Comparison of ENCODE assay signal across 8 cellular contexts in genomic region chr2:100427627-100428258, GRCh38. TPM values are rescaled to one million over a fixed set of nuclear protein-coding genes. Genes with fewer than 3 reads are reported as not detected.
DNase-seq lines count a peak whose midpoint lies in the region; ATAC-seq and TF ChIP-seq lines count a peak whose summit lies in the region.

No MANE protein-coding gene starts in this region.

- peak; percentile 39 to 77 (median 70) for DNase-seq in CD8-positive, alpha-beta T cell
- DNase-seq in SW480 (ENCODE audit: low spot score) = peak; percentile 43
- peak; percentile 36 to 88 (median 71) for DNase-seq in adrenal gland
- peak; percentile 36 to 50 for DNase-seq in hippocampal formation (lab: John Stamatoyannopoulos, UW)
- DNase-seq in stimulated activated CD4-positive, alpha-beta T cell treated with anti-CD3 and anti-CD28 coated beads, Interleukin-1b, Interleukin-23, amount 100 ng/mL, for 4 hours (ENCODE audit: low read depth in 2 of 2) = peak; percentile 53 to 67
- DNase-seq in DMS79 treated with DMSO at 0.1 percent for 48 hours (lab: John Stamatoyannopoulos, UW) = no peak

- peak; percentile 83 for ATAC-seq in CD8-positive, alpha-beta T cell
- peak; percentile 61 for ATAC-seq in HG02798 (IDR thresholded peaks at IDR 0.05; ENCODE audit: poor library complexity, unreplicated experiment)
- no peak for ATAC-seq in HG02885 (IDR thresholded peaks at IDR 0.05; ENCODE audit: poor library complexity, unreplicated experiment)

- H3K4me1 Mint-ChIP-seq in CD8-positive, alpha-beta T cell (ENCODE audit: low read depth) = peaks cover 4% of the 10 kb centered on the region

- intact Hi-C loops in CD8-positive, alpha-beta T cell (cut with DNase I, micrococcal nuclease) = loop anchor here (2.0 to 10.0 kb wide), 3 partner anchors 177 to 557 kb away; no protein-coding TSS in a partner anchor
- intact Hi-C loops in adrenal gland (cut with DNase I) = no loop called here

- H3K27me3 ChIP-seq in CD8-positive, alpha-beta T cell (ENCODE audit: insufficient read depth, low read length) = no peaks in the 10 kb centered on the region
- H3K27me3 ChIP-seq in adrenal gland = no peaks in the 10 kb centered on the region

- no peaks in the 10 kb centered on the region for H3K9me3 ChIP-seq in CD8-positive, alpha-beta T cell (ENCODE audit: low read length)
- peaks cover 0 to 4% (median 0%) of the 10 kb centered on the region in 3 donors for H3K9me3 ChIP-seq in adrenal gland (replicated peaks in 1 of 3)

- H3K9me3 Mint-ChIP-seq in CD8-positive, alpha-beta T cell = peaks cover 2% of the 10 kb centered on the region

- H3K36me3 ChIP-seq in CD8-positive, alpha-beta T cell (ENCODE audit: insufficient read depth, low read length) = no peaks in the 10 kb centered on the region
- no peaks in the 10 kb centered on the region for H3K36me3 ChIP-seq in adrenal gland (replicated peaks in 1 of 2)

- no peaks in the 10 kb centered on the region for H3K4me1 ChIP-seq in CD8-positive, alpha-beta T cell (ENCODE audit: insufficient read depth, low read length)
- no peaks in the 10 kb centered on the region for H3K4me1 ChIP-seq in adrenal gland (replicated peaks in 1 of 2)

- no peak overlapping the region for H3K27ac ChIP-seq in CD8-positive, alpha-beta T cell (ENCODE audit: low read depth, low read length)
- H3K27ac ChIP-seq in adrenal gland = no peak overlapping the region

- peaks cover 15% of the 10 kb centered on the region for H3K27me3 Mint-ChIP-seq in CD8-positive, alpha-beta T cell (ENCODE audit: low read depth)

- no peak overlapping the region for H3K27ac Mint-ChIP-seq in CD8-positive, alpha-beta T cell

- TF ChIP-seq POLR2A in adrenal gland (IDR thresholded peaks at IDR 0.05) = no peak

- POLR2A ChIA-PET in CD8-positive, alpha-beta T cell (lab: Charles Lee) = no interaction called here

- no peak overlapping the region for H3K4me3 ChIP-seq in CD8-positive, alpha-beta T cell (ENCODE audit: low read depth, low read length)
- no peak overlapping the region for H3K4me3 ChIP-seq in adrenal gland

- CTCF ChIA-PET in CD8-positive, alpha-beta T cell (lab: Charles Lee) = interaction anchor here (0.6 to 1.3 kb wide), 5 partner anchors 11 to 19 kb away, joined by 3 to 7 read pairs (median 3); no protein-coding TSS in a partner anchor

- no peaks in the 10 kb centered on the region for H3K36me3 Mint-ChIP-seq in CD8-positive, alpha-beta T cell

- 30 to 34% (median 33%) methylated on average over 11 of the region's 11 CpGs for WGBS in adrenal gland, 4 donors

- TF ChIP-seq CTCF in CD8-positive, alpha-beta T cell (IDR thresholded peaks at IDR 0.05) = peak; percentile 61
- peak in 5 of 6 experiments; percentile 29 to 48 (median 39) for TF ChIP-seq CTCF in adrenal gland (IDR thresholded peaks at IDR 0.05)

- H3K4me3 Mint-ChIP-seq in CD8-positive, alpha-beta T cell = no peak overlapping the region

RNA-seq across cellular contexts. Expression of gene CHST10, which starts 10.3 kb away (rescaled TPM):
- 1 to 10 TPM; 6.0 to 7.6 TPM for total RNA-seq in CD8-positive, alpha-beta T cell
- total RNA-seq in adrenal gland = 10 to 100 TPM in 4 of 8 donors, 1 to 10 TPM in 4; 5.6 to 15.3 (median 10.3) TPM
- polyA plus RNA-seq in adrenal gland = 10 to 100 TPM in 1 of 3 donors, 1 to 10 TPM in 2; 8.9 to 10.1 (median 9.9) TPM

RNA-seq across cellular contexts. Expression of gene NMS, which starts 42.5 kb away (rescaled TPM):
- not detected for total RNA-seq in CD8-positive, alpha-beta T cell
- total RNA-seq in adrenal gland = not detected
- polyA plus RNA-seq in adrenal gland = not detected

Comparison
In these comparisons a context has a peak if more than half of its experiments do, and no peak if none do; other contexts are left out.
1. intact Hi-C loops: an anchor here in CD8-positive, alpha-beta T cell (2.0 to 10.0 kb wide); none called in adrenal gland.